ENCODE assay signal across 1 cellular context in the genomic region with DNA sequence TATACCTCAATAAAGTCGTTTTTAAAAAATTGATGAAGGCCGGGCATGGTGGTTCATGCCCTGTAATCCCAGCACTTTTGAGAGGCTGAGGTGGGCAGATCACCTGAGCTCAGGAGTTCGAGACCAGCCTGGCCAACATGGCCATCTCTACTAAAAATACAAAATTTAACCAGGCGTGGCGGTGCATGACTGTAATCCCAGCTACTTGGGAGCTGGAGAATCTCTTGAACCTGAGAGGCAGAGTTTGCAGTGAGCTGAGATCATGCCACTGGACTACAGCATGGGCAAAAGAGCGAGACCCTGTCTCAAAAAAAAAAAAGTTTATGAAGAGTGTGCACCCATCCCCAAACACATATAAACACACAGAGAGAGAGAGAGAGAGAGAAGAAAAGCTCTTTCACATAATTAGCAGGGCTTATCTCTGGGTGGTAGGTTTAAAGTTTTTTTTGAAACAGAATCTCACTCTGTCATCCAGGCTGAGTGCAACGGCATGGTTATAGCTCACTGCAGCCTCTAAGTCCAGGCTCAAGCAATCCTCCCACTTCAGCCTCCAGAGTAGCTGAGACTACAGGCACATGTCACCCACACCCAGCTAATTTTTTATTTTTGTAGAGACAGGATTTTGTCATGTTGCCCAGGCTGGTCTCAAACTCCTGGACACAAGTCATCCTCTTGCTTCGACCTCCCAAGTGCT.
TF ChIP-seq lines count a peak whose summit lies in the region.

No MANE protein-coding gene starts in this region.

TF ChIP-seq in HEK293, 187 proteins besides CTCF, POLR2A, EP300 and RAD21 (continued from another document):
- TF ChIP-seq ZBTB8A (tag by site-specific recombination; IDR thresholded peaks at IDR 0.05) (peak; percentile 21; the same call in 1 of the 2 replicates), GLIS1 (tag by site-specific recombination; IDR thresholded peaks at IDR 0.05) (peak; percentile 71), BCL11A (tag by site-specific recombination; IDR thresholded peaks at IDR 0.05; ENCODE audit: low read depth) (0 out of 2 replicates have a peak, but pooled peaks have one; percentile 29)
